In genomic region chr15:40927497-40928346, GRCh38 we compare ENCODE assay signal across 8 cellular contexts. TPM values are rescaled to one million over a fixed set of nuclear protein-coding genes. Genes with fewer than 3 reads are reported as not detected.
DNase-seq lines count a peak whose midpoint lies in the region; ATAC-seq and TF ChIP-seq lines count a peak whose summit lies in the region.

No MANE protein-coding gene starts in this region.

- H3K4me1 ChIP-seq in BE2C (no peaks in the 10 kb centered on the region), HUES64 (ENCODE audit: insufficient read depth, low read length) (peaks cover 22% of the 10 kb centered on the region), adipocyte (ENCODE audit: control insufficient read depth, insufficient read depth, low read length) (peaks cover 21% of the 10 kb centered on the region), mesodermal cell (ENCODE audit: control insufficient read depth, insufficient read depth, low read length, poor library complexity, severe bottlenecking) (peaks cover 33% of the 10 kb centered on the region)

- TF ChIP-seq CTCF in BE2C (IDR thresholded peaks at IDR 0.05; ENCODE audit: low read depth, low read length): no peak

- H3K27me3 ChIP-seq in BE2C (peaks cover 39% of the 10 kb centered on the region), HUES64 (ENCODE audit: insufficient read depth, low read length) (peaks cover 100% of the 10 kb centered on the region), adipocyte (replicated peaks; ENCODE audit: control insufficient read depth, insufficient read depth, low read length) (peaks cover 76% of the 10 kb centered on the region)

- H3K27ac ChIP-seq in HUES64 (ENCODE audit: low read depth, low read length) (no peak overlapping the region), mesodermal cell (ENCODE audit: low read depth, low read length, severe bottlenecking) (no peak overlapping the region)

- 3% methylated on average over 63 of the region's 64 CpGs for WGBS in HUES64
- WGBS in mesodermal cell (ENCODE audit: insufficient coverage in 2 of 2), 2 experiments: 3 to 6% methylated on average over 38 to 48 of the region's 64 CpGs

- H3K36me3 ChIP-seq in BE2C (no peaks in the 10 kb centered on the region), HUES64 (ENCODE audit: insufficient read depth, low read length) (no peaks in the 10 kb centered on the region), adipocyte (ENCODE audit: control insufficient read depth, insufficient read depth, low read length, severe bottlenecking) (no peaks in the 10 kb centered on the region), mesodermal cell (ENCODE audit: control insufficient read depth, insufficient read depth, low read length) (peaks cover 7% of the 10 kb centered on the region)

- no peak for ATAC-seq in HG03025 (IDR thresholded peaks at IDR 0.05; ENCODE audit: low FRiP score, unreplicated experiment)

- H3K9me3 ChIP-seq in BE2C (no peaks in the 10 kb centered on the region), HUES64 (ENCODE audit: insufficient read depth, low read depth, low read length) (no peaks in the 10 kb centered on the region), adipocyte (ENCODE audit: control insufficient read depth, low read length) (no peaks in the 10 kb centered on the region), mesodermal cell (ENCODE audit: control insufficient read depth, low read length) (no peaks in the 10 kb centered on the region)

- no peak overlapping the region for H3K9ac ChIP-seq in HUES64 (ENCODE audit: low read depth, low read length)
- no peak overlapping the region for H3K9ac ChIP-seq in adipocyte (ENCODE audit: low read length)

- peak overlapping the region; percentile 55 for H3K4me3 ChIP-seq in BE2C (ENCODE audit: low read depth, low read length)
- H3K4me3 ChIP-seq in HUES64 (ENCODE audit: low read length): peak overlapping the region; percentile 43; the same call in 1 of the 2 replicates
- H3K4me3 ChIP-seq in adipocyte (ENCODE audit: low read length): no peak overlapping the region
- peak overlapping the region; percentile 38 for H3K4me3 ChIP-seq in mesodermal cell (ENCODE audit: extremely low read depth, insufficient read depth, low read length, poor library complexity, severe bottlenecking)

- DNase-seq in BE2C: no peak
- peak; percentile 36 for DNase-seq in adipocyte (ENCODE audit: low read depth)
- DNase-seq in activated CD4-positive, CD25-positive, alpha-beta regulatory T cell (lab: John Stamatoyannopoulos, UW): no peak
- DNase-seq in NCI-H2081 treated with DMSO at 0.1 percent for 48 hours (lab: John Stamatoyannopoulos, UW): no peak
- DNase-seq in CD1c-positive myeloid dendritic cell (ENCODE audit: extremely low spot score): no peak

RNA-seq across cellular contexts. Expression of gene DLL4, which starts 1.4 kb away (rescaled TPM):
- polyA plus RNA-seq in BE2C (2012; ENCODE audit: insufficient read depth, insufficient read length, low read depth): 0.25 TPM
- 0.15 TPM for polyA plus RNA-seq in HUES64 (2013, experiment 1 of 2)
- polyA plus RNA-seq in HUES64 (2013, experiment 2 of 2): 0.25 TPM
- 51.5 TPM for polyA plus RNA-seq in mesodermal cell (2013, experiment 1 of 2)
- polyA plus RNA-seq in mesodermal cell (2013, experiment 2 of 2): 31.4 TPM

RNA-seq across cellular contexts. Expression of gene CHAC1, which starts 25.5 kb away (rescaled TPM):
- polyA plus RNA-seq in BE2C (2012; ENCODE audit: insufficient read depth, insufficient read length, low read depth): 96.0 TPM
- 13.5 TPM for polyA plus RNA-seq in HUES64 (2013, experiment 1 of 2)
- 15.0 TPM for polyA plus RNA-seq in HUES64 (2013, experiment 2 of 2)
- polyA plus RNA-seq in mesodermal cell (2013, experiment 1 of 2): 18.9 TPM
- 18.7 TPM for polyA plus RNA-seq in mesodermal cell (2013, experiment 2 of 2)

RNA-seq across cellular contexts. Expression of gene VPS18, which starts 33.5 kb away (rescaled TPM):
- 32.7 TPM for polyA plus RNA-seq in BE2C (2012; ENCODE audit: insufficient read depth, insufficient read length, low read depth)
- polyA plus RNA-seq in HUES64 (2013, experiment 1 of 2): 18.6 TPM
- polyA plus RNA-seq in HUES64 (2013, experiment 2 of 2): 17.2 TPM
- 15.4 TPM for polyA plus RNA-seq in mesodermal cell (2013, experiment 1 of 2)
- polyA plus RNA-seq in mesodermal cell (2013, experiment 2 of 2): 14.4 TPM

RNA-seq across cellular contexts. Expression of gene RHOV, which starts 53.7 kb away (rescaled TPM):
- polyA plus RNA-seq in BE2C (2012; ENCODE audit: insufficient read depth, insufficient read length, low read depth): 0.34 TPM
- 1.3 TPM for polyA plus RNA-seq in HUES64 (2013, experiment 1 of 2)
- polyA plus RNA-seq in HUES64 (2013, experiment 2 of 2): 1.9 TPM
- not detected for polyA plus RNA-seq in mesodermal cell (2013, experiment 1 of 2)
- not detected for polyA plus RNA-seq in mesodermal cell (2013, experiment 2 of 2)
